Comparison of ENCODE assay signal across 22 cellular contexts in the genomic region with DNA sequence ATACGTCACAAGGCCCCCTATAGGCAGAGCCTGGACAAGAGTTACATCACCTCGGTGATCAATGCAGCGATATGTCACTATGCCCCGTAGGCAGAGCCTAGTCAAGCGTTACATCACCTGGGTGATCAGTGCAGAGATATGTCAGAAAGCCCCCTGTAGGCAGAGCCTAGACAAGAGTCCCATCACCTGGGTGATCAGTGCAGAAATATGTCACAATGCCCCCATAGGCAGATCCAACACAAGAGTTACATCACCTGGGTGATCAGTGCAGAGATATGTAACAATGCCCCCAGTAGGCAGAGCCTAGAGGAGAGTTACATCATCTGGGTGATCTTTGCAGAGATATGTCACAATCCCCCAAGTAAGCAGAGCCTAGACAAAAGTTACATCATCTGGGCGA. TPM values are rescaled to one million over a fixed set of nuclear protein-coding genes. Genes with fewer than 3 reads are reported as not detected.
DNase-seq lines count a peak whose midpoint lies in the region; ATAC-seq, FAIRE-seq and TF ChIP-seq lines count a peak whose summit lies in the region.
"Not testable (repeated sequence)": the region's sequence is repeated elsewhere in the genome, so short reads cannot be mapped to it uniquely, and the experiment has no call there.
"Had no signal": no experiment of that assay in that cellular context is flagged by ENCODE, and none has a peak within 500 bp of the region (broad histone marks: within the 10 kb centered on the region; RNA-seq: fewer than 3 reads in every experiment).

No MANE protein-coding gene starts in this region.

- TF ChIP-seq POLR2A in tibial nerve (IDR thresholded peaks at IDR 0.05), result not testable (repeated sequence)

- peaks cover 0 to 11% (median 6%) of the 10 kb centered on the region in 7 donors for H3K9me3 Mint-ChIP-seq in CD14-positive monocyte
- H3K9me3 Mint-ChIP-seq in activated T-cell treated with anti-CD3 and anti-CD28 coated beads, Interleukin-2, amount 50 U/mL, for 4 hours; central memory CD8-positive, alpha-beta T cell; osteocyte (ENCODE audit: unreplicated experiment): not testable (repeated sequence)

- FAIRE-seq in kidney (lab: Jason Lieb, UNC), result not testable (repeated sequence)

- H3K27ac Mint-ChIP-seq in CD14-positive monocyte; central memory CD8-positive, alpha-beta T cell (ENCODE audit: low read depth); osteocyte (ENCODE audit: unreplicated experiment): not testable (repeated sequence)

- TF ChIP-seq EP300 in tibial nerve (IDR thresholded peaks at IDR 0.05), result not testable (repeated sequence)

- TF ChIP-seq CTCF in CD14-positive monocyte (IDR thresholded peaks at IDR 0.05); kidney (IDR thresholded peaks at IDR 0.05; ENCODE audit: borderline replicate concordance, extremely low read depth, insufficient read depth); osteocyte (IDR thresholded peaks at IDR 0.05); tibial nerve (IDR thresholded peaks at IDR 0.05): not testable (repeated sequence)

- H3K4me3 ChIP-seq in kidney (ENCODE audit: low read length in 2 of 2); tibial nerve: not testable (repeated sequence)

- DNase-seq in CD14-positive monocyte (ENCODE audit: low spot score) (peak; percentile 58), kidney (peak; percentile 24), osteocyte (ENCODE audit: extremely low spot score, unreplicated experiment) (peak; percentile 90), tibial nerve (ENCODE audit: low spot score in 2 of 2) (peak; percentile 11 to 15)
- DNase-seq in activated CD4-positive, alpha-beta T cell treated with anti-CD3 and anti-CD28 coated beads for 48 hours, result peak; percentile 11
- peak; percentile 17 for DNase-seq in activated T-cell treated with anti-CD3 and anti-CD28 coated beads, Interleukin-2, amount 50 U/mL, for 4 hours
- peak; percentile 21 to 27 for DNase-seq in central memory CD8-positive, alpha-beta T cell (ENCODE audit: low spot score in 2 of 2)
- DNase-seq in stimulated activated CD4-positive, alpha-beta T cell treated with anti-CD3 and anti-CD28 coated beads, Interleukin-4, amount 100 ng/mL, for 1 hour, result peak; percentile 1

- H3K9me3 ChIP-seq in kidney (ENCODE audit: control insufficient read depth in 1 of 2, low read length in 2 of 2); tibial nerve: not testable (repeated sequence)

- not testable (repeated sequence) for ATAC-seq in activated T-cell treated with anti-CD3 and anti-CD28 coated beads, Interleukin-2, amount 50 U/mL, for 4 hours; central memory CD8-positive, alpha-beta T cell (replicated peaks; ENCODE audit: extremely low read depth, poor library complexity, severe bottlenecking)

- not testable (repeated sequence) for H3K9ac ChIP-seq in kidney (ENCODE audit: low read length in 2 of 2)

- not testable (repeated sequence) for H3K4me3 Mint-ChIP-seq in CD14-positive monocyte; activated T-cell treated with anti-CD3 and anti-CD28 coated beads, Interleukin-2, amount 50 U/mL, for 4 hours; central memory CD8-positive, alpha-beta T cell; osteocyte (ENCODE audit: unreplicated experiment)

- not testable (repeated sequence) for H3K27me3 ChIP-seq in tibial nerve

- H3K27me3 Mint-ChIP-seq in CD14-positive monocyte (ENCODE audit: low read depth in 3 of 3); activated T-cell treated with anti-CD3 and anti-CD28 coated beads, Interleukin-2, amount 50 U/mL, for 4 hours (ENCODE audit: low read depth); central memory CD8-positive, alpha-beta T cell; osteocyte (ENCODE audit: unreplicated experiment): not testable (repeated sequence)

- not testable (repeated sequence) for H3K27ac ChIP-seq in kidney (ENCODE audit: low read depth in 2 of 2, low read length in 2 of 2); tibial nerve

- H3K4me1 Mint-ChIP-seq in CD14-positive monocyte; activated T-cell treated with anti-CD3 and anti-CD28 coated beads, Interleukin-2, amount 50 U/mL, for 4 hours (ENCODE audit: low read depth); central memory CD8-positive, alpha-beta T cell; osteocyte (ENCODE audit: unreplicated experiment): not testable (repeated sequence)

- WGBS in tibial nerve, 2 donors, result 43% methylated on average over 2 of the region's 6 CpGs; no CpG with 5 or more reads in 1 of the 2 donors

- H3K36me3 Mint-ChIP-seq in CD14-positive monocyte; activated T-cell treated with anti-CD3 and anti-CD28 coated beads, Interleukin-2, amount 50 U/mL, for 4 hours (ENCODE audit: insufficient read depth); central memory CD8-positive, alpha-beta T cell (ENCODE audit: insufficient read depth); osteocyte (ENCODE audit: unreplicated experiment): not testable (repeated sequence)

- intact Hi-C loops in CD14-positive monocyte (cut with micrococcal nuclease); kidney (cut with DNase I): not testable (repeated sequence)

- not testable (repeated sequence) for H3K4me1 ChIP-seq in kidney (ENCODE audit: control insufficient read depth in 1 of 2, insufficient read depth in 1 of 2, low read depth in 1 of 2, low read length in 2 of 2); tibial nerve

- H3K36me3 ChIP-seq in kidney (ENCODE audit: control insufficient read depth in 1 of 2, insufficient read depth in 2 of 2, low read length in 2 of 2); tibial nerve: not testable (repeated sequence)

RNA-seq across cellular contexts. Expression of a gene that starts 7.9 kb away (rescaled TPM):
- not detected for polyA plus RNA-seq in CD14-positive monocyte
- total RNA-seq in activated T-cell treated with anti-CD3 and anti-CD28 coated beads, Interleukin-2, amount 50 U/mL, for 4 hours, result under 1 TPM in 1 of 3 donors, not detected in 2; 0.26 TPM
- not detected for total RNA-seq in kidney
- polyA plus RNA-seq in kidney (ENCODE audit: insufficient read depth, low read depth, low replicate concordance), result not detected
- total RNA-seq in osteocyte, result not detected in 2 replicates
- not detected for total RNA-seq in tibial nerve
- total RNA-seq: activated CD4-positive, alpha-beta T cell treated with anti-CD3 and anti-CD28 coated beads for 36 hours; activated naive CD8-positive, alpha-beta T cell treated with anti-CD3 and anti-CD28 coated beads for 36 hours; astrocyte; dermis blood vessel endothelial cell; esophagus squamous epithelium; foreskin keratinocyte; GM23338; heart right ventricle; liver; mononuclear cell; natural killer cell; NCI-H460; osteoblast had no signal
- polyA plus RNA-seq: foreskin keratinocyte, GM23338, heart right ventricle, keratinocyte, liver had no signal

Comparison
In these comparisons a context has a peak if more than half of its experiments do, and no peak if none do; other contexts are left out.
1. DNase-seq: peak in every context shown above with its lines; median percentile 90 in osteocyte; 58 in CD14-positive monocyte; 24 in central memory CD8-positive, alpha-beta T cell; 24 in kidney; 17 in activated T-cell treated with anti-CD3 and anti-CD28 coated beads, Interleukin-2, amount 50 U/mL, for 4 hours; 13 in tibial nerve; 11 in activated CD4-positive, alpha-beta T cell treated with anti-CD3 and anti-CD28 coated beads for 48 hours; 1 in stimulated activated CD4-positive, alpha-beta T cell treated with anti-CD3 and anti-CD28 coated beads, Interleukin-4, amount 100 ng/mL, for 1 hour.